8 cellular contexts compared by ENCODE assay signal in genomic region chr14:95319312-95320075, GRCh38. TPM values are rescaled to one million over a fixed set of nuclear protein-coding genes. Genes with fewer than 3 reads are reported as not detected.
A peak's percentile ranks its signal among the peaks of the same experiment; 100 is the strongest.
DNase-seq lines count a peak whose midpoint lies in the region; ATAC-seq, FAIRE-seq and TF ChIP-seq lines count a peak whose summit lies in the region.

CLMN (minus strand) TSS chr14:95319908; CDS start chr14:95319792, 116 bp downstream.

- no peak for FAIRE-seq in kidney (lab: Jason Lieb, UNC)

- H3K27ac ChIP-seq in breast epithelium (peak within 1 kb of the TSS; percentile 92 to 95), kidney (ENCODE audit: low read depth in 2 of 2, low read length in 2 of 2) (peak within 1 kb of the TSS; percentile 90 to 92)

- ATAC-seq in HG03175 (IDR thresholded peaks at IDR 0.05; ENCODE audit: unreplicated experiment) (peak; percentile 40), SK-N-SH treated with all-trans-retinoic acid at 6 μM for 48 hours (peak; percentile 58)

- H3K27me3 ChIP-seq in breast epithelium = no peaks in the 10 kb centered on the region

- DNase-seq in NCI-H146 (lab: John Stamatoyannopoulos, UW) (peak; percentile 52), NCI-H146 treated with DMSO at 0.1 percent for 48 hours (lab: John Stamatoyannopoulos, UW; ENCODE audit: unreplicated experiment) (no peak), breast epithelium (ENCODE audit: low spot score in 2 of 2) (peak in 1 of 2 donors; percentile 39), kidney (peak; percentile 91), UCSD-AML1 (lab: John Stamatoyannopoulos, UW; ENCODE audit: unreplicated experiment) (no peak)
- peak; percentile 27 for DNase-seq in stimulated activated CD4-positive, alpha-beta T cell treated with anti-CD3 and anti-CD28 coated beads, Interleukin-2, amount 100 ng/mL, for 4 hours (ENCODE audit: low read depth)

- H3K4me3 ChIP-seq in breast epithelium = peak within 1 kb of the TSS; percentile 56 to 95 (median 87)
- peak within 1 kb of the TSS; percentile 65 to 71 for H3K4me3 ChIP-seq in kidney (ENCODE audit: low read length in 2 of 2)

- no peak for TF ChIP-seq CTCF in breast epithelium (IDR thresholded peaks at IDR 0.05)
- no peak for TF ChIP-seq CTCF in kidney (IDR thresholded peaks at IDR 0.05; ENCODE audit: borderline replicate concordance, extremely low read depth, insufficient read depth)

- H3K4me1 ChIP-seq in breast epithelium (peaks cover 1 to 3% of the 10 kb centered on the region in 2 donors), kidney (ENCODE audit: control insufficient read depth in 1 of 2, insufficient read depth in 1 of 2, low read depth in 1 of 2, low read length in 2 of 2) (peaks cover 27 to 37% of the 10 kb centered on the region in 2 donors)

- H3K9ac ChIP-seq in kidney (ENCODE audit: low read length in 2 of 2) = peak within 1 kb of the TSS; percentile 67 to 77

- H3K36me3 ChIP-seq in breast epithelium (no peaks in the 10 kb centered on the region), kidney (ENCODE audit: control insufficient read depth in 1 of 2, insufficient read depth in 2 of 2, low read length in 2 of 2) (no peaks in the 10 kb centered on the region)

- TF ChIP-seq POLR2A in breast epithelium (IDR thresholded peaks at IDR 0.05) = no peak

- H3K9me3 ChIP-seq in breast epithelium = no peaks in the 10 kb centered on the region
- no peaks in the 10 kb centered on the region for H3K9me3 ChIP-seq in kidney (ENCODE audit: control insufficient read depth in 1 of 2, low read length in 2 of 2)

- intact Hi-C loops in breast epithelium (cut with DNase I; ENCODE audit: low total_unique reads) (no loop called here), kidney (cut with DNase I) (no loop called here)

TF ChIP-seq in SK-N-SH treated with all-trans-retinoic acid at 6 μM for 48 hours, 23 proteins besides CTCF, POLR2A, EP300 and RAD21:
- TF ChIP-seq TSHZ2 (CRISPR knock-in tag; IDR thresholded peaks at IDR 0.05) (0 out of 2 replicates have a peak, but pooled peaks have one; percentile 38), GLIS3 (CRISPR knock-in tag; IDR thresholded peaks at IDR 0.05) (no peak)

RNA-seq across cellular contexts. Expression of gene CLMN, which starts in this region (rescaled TPM):
- total RNA-seq in breast epithelium (10 to 100 TPM; 23.7 to 73.6 (median 48.5) TPM), kidney (151 TPM)
- polyA plus RNA-seq in kidney (ENCODE audit: insufficient read depth, low read depth, low replicate concordance) = 33.1 TPM

Comparison
In these comparisons a context has a peak if more than half of its experiments do, and no peak if none do; other contexts are left out.
1. DNase-seq: peak in NCI-H146 (single experiment), kidney (single experiment) and stimulated activated CD4-positive, alpha-beta T cell treated with anti-CD3 and anti-CD28 coated beads, Interleukin-2, amount 100 ng/mL, for 4 hours (single experiment); none in NCI-H146 treated with DMSO at 0.1 percent for 48 hours (single experiment) and UCSD-AML1 (single experiment).